In genomic region chr18:55557211-55557610, GRCh38 we compare ENCODE assay signal across 1 cellular context.
TF ChIP-seq lines count a peak whose summit lies in the region.

No MANE protein-coding gene starts in this region.

TF ChIP-seq in H1, 55 proteins besides CTCF, POLR2A, EP300 and RAD21:
- TF ChIP-seq POLR2AphosphoS5 (IDR thresholded peaks at IDR 0.05; ENCODE audit: low read depth, low read length) (no peak), SRF (IDR thresholded peaks at IDR 0.05; ENCODE audit: low read depth, low read length) (no peak), NRF1 (IDR thresholded peaks at IDR 0.05; ENCODE audit: low read depth, low read length) (no peak), BACH1 (IDR thresholded peaks at IDR 0.05; ENCODE audit: low read length) (no peak), FOSL1 (IDR thresholded peaks at IDR 0.05; ENCODE audit: insufficient read depth, low read depth, low read length) (no peak), EGR1 (IDR thresholded peaks at IDR 0.05; ENCODE audit: borderline replicate concordance, low read depth, low read length) (no peak), ASH2L (IDR thresholded peaks at IDR 0.05; ENCODE audit: low read length) (no peak), GTF2F1 (IDR thresholded peaks at IDR 0.05; ENCODE audit: borderline replicate concordance, low read depth, low read length) (no peak), TAF7 (optimal IDR thresholded peaks at IDR 0.05; ENCODE audit: borderline replicate concordance, low read depth, low read length) (no peak), JUND (IDR thresholded peaks at IDR 0.05; ENCODE audit: low read length) (no peak), RNF2 (IDR thresholded peaks at IDR 0.05; ENCODE audit: borderline replicate concordance, low read depth, low read length, missing control alignments, poor library complexity, severe bottlenecking) (no peak), CHD7 (IDR thresholded peaks at IDR 0.05; ENCODE audit: insufficient replicate concordance, low read length) (no peak), USF2 (IDR thresholded peaks at IDR 0.05; ENCODE audit: low read length) (no peak), TAF1 (IDR thresholded peaks at IDR 0.05; ENCODE audit: low read depth, low read length) (no peak), POU5F1 (IDR thresholded peaks at IDR 0.05; ENCODE audit: low read depth, low read length) (no peak)
